29 cellular contexts compared by ENCODE assay signal in genomic region chr6:71480577-71480976, GRCh38.
DNase-seq lines count a peak whose midpoint lies in the region; ATAC-seq and TF ChIP-seq lines count a peak whose summit lies in the region.
"Had no signal": no experiment of that assay in that cellular context is flagged by ENCODE, and none has a peak within 500 bp of the region (broad histone marks: within the 10 kb centered on the region; RNA-seq: fewer than 3 reads in every experiment).

No MANE protein-coding gene starts in this region.

- ATAC-seq in RWPE2 (ENCODE audit: low read depth) (no peak), lung (ENCODE audit: insufficient read depth, low FRiP score) (no peak), HG02840 (IDR thresholded peaks at IDR 0.05; ENCODE audit: low FRiP score, unreplicated experiment) (no peak)
- no peak for ATAC-seq in stimulated activated memory B cell treated with anti-CD40 and anti-IgM and Interleukin-4, amounts not matched to agents 10 μg/mL and 1 μg/mL and 100 μg/mL, for 72 hours
- ATAC-seq: activated naive CD8-positive, alpha-beta T cell treated with anti-CD3 and anti-CD28 coated beads, Interleukin-2, amount 50 U/mL, for 24 hours; gastroesophageal sphincter; left colon; psoas muscle; stimulated activated naive B cell treated with anti-CD40 and anti-IgM and Interleukin-4, amounts not matched to agents 10 μg/mL and 1 μg/mL and 100 μg/mL, for 72 hours; T-helper 17 cell had no signal

- 53 to 78% methylated on average over 1 of the region's 1 CpG for WGBS in lung, 2 donors

- peak overlapping the region; percentile 78 for H3K9ac ChIP-seq in skeletal muscle satellite cell (ENCODE audit: low read depth, low read length)
- H3K9ac ChIP-seq: KMS-11 had no signal

- DNase-seq in breast epithelium (ENCODE audit: low spot score in 2 of 2): no peak
- no peak for DNase-seq in MCF 10A (ENCODE audit: unreplicated experiment)
- no peak for DNase-seq in RWPE2 (ENCODE audit: low spot score)
- no peak for DNase-seq in lung (ENCODE audit: low spot score)
- DNase-seq in HK-2 (ENCODE audit: unreplicated experiment): no peak
- DNase-seq: 8988T; activated CD4-positive, alpha-beta memory T cell treated with anti-CD3 and anti-CD28 coated beads for 36 hours; activated CD4-positive, CD25-positive, alpha-beta regulatory T cell; activated naive CD4-positive, alpha-beta T cell; activated naive CD8-positive, alpha-beta T cell treated with anti-CD3 and anti-CD28 coated beads, Interleukin-2, amount 50 U/mL, for 24 hours; CD4-positive, alpha-beta T cell; hippocampal formation; left colon; MM.1S; NCI-H1105 treated with DMSO at 0.1 percent for 48 hours; NCI-H187 treated with DMSO at 0.1 percent for 48 hours; NCI-H524 treated with DMSO at 0.1 percent for 48 hours; OCI-M1; psoas muscle; stimulated activated naive B cell treated with anti-CD40 and anti-IgM and Interleukin-4, amounts not matched to agents 10 μg/mL and 1 μg/mL and 100 μg/mL, for 72 hours; T-helper 17 cell; uterus had no signal

- H3K36me3 Mint-ChIP-seq in MCF 10A (ENCODE audit: insufficient read depth, unreplicated experiment): no peaks in the 10 kb centered on the region
- H3K36me3 Mint-ChIP-seq in stimulated activated memory B cell treated with anti-CD40 and anti-IgM and Interleukin-4, amounts not matched to agents 10 μg/mL and 1 μg/mL and 100 μg/mL, for 72 hours: no peaks in the 10 kb centered on the region
- H3K36me3 Mint-ChIP-seq: activated CD4-positive, alpha-beta memory T cell treated with anti-CD3 and anti-CD28 coated beads for 36 hours; stimulated activated naive B cell treated with anti-CD40 and anti-IgM and Interleukin-4, amounts not matched to agents 10 μg/mL and 1 μg/mL and 100 μg/mL, for 72 hours had no signal

- H3K27me3 ChIP-seq in breast epithelium (no peaks in the 10 kb centered on the region), RWPE2 (ENCODE audit: insufficient read depth, poor library complexity, severe bottlenecking) (no peaks in the 10 kb centered on the region), lung (ENCODE audit: control insufficient read depth, insufficient read depth) (no peaks in the 10 kb centered on the region), skeletal muscle satellite cell (ENCODE audit: control insufficient read depth, insufficient read depth, low read length) (no peaks in the 10 kb centered on the region)
- H3K27me3 ChIP-seq: gastroesophageal sphincter, uterus had no signal

- peaks cover 17% of the 10 kb centered on the region for H3K4me1 Mint-ChIP-seq in MCF 10A (ENCODE audit: insufficient read depth, unreplicated experiment)
- no peaks in the 10 kb centered on the region for H3K4me1 Mint-ChIP-seq in stimulated activated memory B cell treated with anti-CD40 and anti-IgM and Interleukin-4, amounts not matched to agents 10 μg/mL and 1 μg/mL and 100 μg/mL, for 72 hours
- H3K4me1 Mint-ChIP-seq: activated naive CD8-positive, alpha-beta T cell treated with anti-CD3 and anti-CD28 coated beads, Interleukin-2, amount 50 U/mL, for 24 hours; central memory CD8-positive, alpha-beta T cell had no signal

- POLR2A ChIA-PET in MCF 10A (lab: Yijun Ruan, JAX): no interaction called here

- no peaks in the 10 kb centered on the region for H3K27me3 Mint-ChIP-seq in MCF 10A (ENCODE audit: insufficient read depth, unreplicated experiment)
- no peaks in the 10 kb centered on the region for H3K27me3 Mint-ChIP-seq in stimulated activated memory B cell treated with anti-CD40 and anti-IgM and Interleukin-4, amounts not matched to agents 10 μg/mL and 1 μg/mL and 100 μg/mL, for 72 hours
- H3K27me3 Mint-ChIP-seq: activated CD4-positive, alpha-beta memory T cell treated with anti-CD3 and anti-CD28 coated beads for 36 hours; CD4-positive, alpha-beta T cell; central memory CD8-positive, alpha-beta T cell; dendritic cell treated with granulocyte-macrophage colony-stimulating factor and Interleukin-4, amounts not matched to agents 40 ng/mL and 50 ng/mL, for 4 days; stimulated activated naive B cell treated with anti-CD40 and anti-IgM and Interleukin-4, amounts not matched to agents 10 μg/mL and 1 μg/mL and 100 μg/mL, for 72 hours; T-helper 17 cell had no signal

- no peaks in the 10 kb centered on the region for H3K9me3 Mint-ChIP-seq in MCF 10A (ENCODE audit: unreplicated experiment)
- H3K9me3 Mint-ChIP-seq in stimulated activated memory B cell treated with anti-CD40 and anti-IgM and Interleukin-4, amounts not matched to agents 10 μg/mL and 1 μg/mL and 100 μg/mL, for 72 hours: no peaks in the 10 kb centered on the region
- H3K9me3 Mint-ChIP-seq: activated CD4-positive, alpha-beta memory T cell treated with anti-CD3 and anti-CD28 coated beads for 36 hours; activated naive CD8-positive, alpha-beta T cell treated with anti-CD3 and anti-CD28 coated beads, Interleukin-2, amount 50 U/mL, for 24 hours; CD4-positive, alpha-beta T cell; central memory CD8-positive, alpha-beta T cell; dendritic cell treated with granulocyte-macrophage colony-stimulating factor and Interleukin-4, amounts not matched to agents 40 ng/mL and 50 ng/mL, for 4 days; stimulated activated naive B cell treated with anti-CD40 and anti-IgM and Interleukin-4, amounts not matched to agents 10 μg/mL and 1 μg/mL and 100 μg/mL, for 72 hours had no signal

- no peaks in the 10 kb centered on the region for H3K9me3 ChIP-seq in breast epithelium
- no peaks in the 10 kb centered on the region for H3K9me3 ChIP-seq in RWPE2 (ENCODE audit: severe bottlenecking)
- H3K9me3 ChIP-seq in lung (ENCODE audit: control insufficient read depth in 2 of 2, insufficient read depth in 1 of 2, low read length in 1 of 2): no peaks in the 10 kb centered on the region
- no peaks in the 10 kb centered on the region for H3K9me3 ChIP-seq in skeletal muscle satellite cell (replicated peaks; ENCODE audit: low read length)
- H3K9me3 ChIP-seq: gastroesophageal sphincter, psoas muscle, uterus had no signal

- H3K27ac Mint-ChIP-seq in MCF 10A (ENCODE audit: low read depth, unreplicated experiment): no peak overlapping the region
- no peak overlapping the region for H3K27ac Mint-ChIP-seq in stimulated activated memory B cell treated with anti-CD40 and anti-IgM and Interleukin-4, amounts not matched to agents 10 μg/mL and 1 μg/mL and 100 μg/mL, for 72 hours
- H3K27ac Mint-ChIP-seq: activated CD4-positive, alpha-beta memory T cell treated with anti-CD3 and anti-CD28 coated beads for 36 hours; activated naive CD8-positive, alpha-beta T cell treated with anti-CD3 and anti-CD28 coated beads, Interleukin-2, amount 50 U/mL, for 24 hours; CD4-positive, alpha-beta T cell; dendritic cell treated with granulocyte-macrophage colony-stimulating factor and Interleukin-4, amounts not matched to agents 40 ng/mL and 50 ng/mL, for 4 days; stimulated activated naive B cell treated with anti-CD40 and anti-IgM and Interleukin-4, amounts not matched to agents 10 μg/mL and 1 μg/mL and 100 μg/mL, for 72 hours; T-helper 17 cell had no signal

- H3K4me3 ChIP-seq in breast epithelium (no peak overlapping the region), RWPE2 (ENCODE audit: severe bottlenecking) (no peak overlapping the region), lung (no peak overlapping the region), skeletal muscle satellite cell (ENCODE audit: low read length) (no peak overlapping the region)
- H3K4me3 ChIP-seq: gastroesophageal sphincter, psoas muscle, uterus had no signal

- intact Hi-C loops in breast epithelium (cut with DNase I; ENCODE audit: low total_unique reads): no loop called here
- intact Hi-C loops in MCF 10A (cut with micrococcal nuclease): no loop called here

- no peak for TF ChIP-seq POLR2A in breast epithelium (IDR thresholded peaks at IDR 0.05)

- H3K36me3 ChIP-seq in breast epithelium (no peaks in the 10 kb centered on the region), RWPE2 (ENCODE audit: low read depth) (no peaks in the 10 kb centered on the region), lung (ENCODE audit: control insufficient read depth in 2 of 2, insufficient read depth in 2 of 2, low read length in 2 of 2) (no peaks in the 10 kb centered on the region), skeletal muscle satellite cell (ENCODE audit: insufficient read depth, low read length) (no peaks in the 10 kb centered on the region)
- H3K36me3 ChIP-seq: gastroesophageal sphincter, uterus had no signal

- H3K4me1 ChIP-seq in breast epithelium: no peaks in the 10 kb centered on the region
- H3K4me1 ChIP-seq in RWPE2 (ENCODE audit: insufficient read depth, poor library complexity, severe bottlenecking): peaks cover 34% of the 10 kb centered on the region
- peaks cover 1 to 4% of the 10 kb centered on the region in 2 donors for H3K4me1 ChIP-seq in lung (ENCODE audit: control insufficient read depth in 2 of 2, insufficient read depth in 2 of 2, low read length in 2 of 2)
- H3K4me1 ChIP-seq in skeletal muscle satellite cell (ENCODE audit: control insufficient read depth, insufficient read depth, low read length): peaks cover 68% of the 10 kb centered on the region
- H3K4me1 ChIP-seq: uterus had no signal

- H3K4me2 ChIP-seq in skeletal muscle satellite cell (ENCODE audit: low read length): no peak overlapping the region
- H3K4me2 ChIP-seq: KMS-11 had no signal

- peak overlapping the region; percentile 41 to 70 for H3K27ac ChIP-seq in breast epithelium
- peak overlapping the region; percentile 95 for H3K27ac ChIP-seq in RWPE2 (ENCODE audit: poor library complexity, severe bottlenecking)
- H3K27ac ChIP-seq in lung (ENCODE audit: low read depth in 1 of 2, low read length in 1 of 2): peak overlapping the region; percentile 74 to 79
- H3K27ac ChIP-seq: KMS-11, psoas muscle had no signal

- no peak for TF ChIP-seq CTCF in breast epithelium (IDR thresholded peaks at IDR 0.05)
- TF ChIP-seq CTCF in MCF 10A (IDR thresholded peaks at IDR 0.05; ENCODE audit: unreplicated experiment): no peak
- no peak for TF ChIP-seq CTCF in RWPE2 (IDR thresholded peaks at IDR 0.05; ENCODE audit: poor library complexity, severe bottlenecking)
- no peak for TF ChIP-seq CTCF in lung (IDR thresholded peaks at IDR 0.05; ENCODE audit: control extremely low read depth, extremely low read depth)

- BruUV-seq in MCF 10A (replicated peaks; lab: Mats Ljungman, UMichigan): no TSS peak

- CTCF ChIA-PET in MCF 10A (lab: Yijun Ruan, JAX): interaction anchor here (0.7 kb wide), 1 partner anchor 1112 kb away, joined by 3 read pairs; no protein-coding TSS in a partner anchor

- H3K4me3 Mint-ChIP-seq in MCF 10A (ENCODE audit: unreplicated experiment): no peak overlapping the region
- no peak overlapping the region for H3K4me3 Mint-ChIP-seq in stimulated activated memory B cell treated with anti-CD40 and anti-IgM and Interleukin-4, amounts not matched to agents 10 μg/mL and 1 μg/mL and 100 μg/mL, for 72 hours
- H3K4me3 Mint-ChIP-seq: activated CD4-positive, alpha-beta memory T cell treated with anti-CD3 and anti-CD28 coated beads for 36 hours; activated naive CD8-positive, alpha-beta T cell treated with anti-CD3 and anti-CD28 coated beads, Interleukin-2, amount 50 U/mL, for 24 hours; CD4-positive, alpha-beta T cell; central memory CD8-positive, alpha-beta T cell; dendritic cell treated with granulocyte-macrophage colony-stimulating factor and Interleukin-4, amounts not matched to agents 40 ng/mL and 50 ng/mL, for 4 days; stimulated activated naive B cell treated with anti-CD40 and anti-IgM and Interleukin-4, amounts not matched to agents 10 μg/mL and 1 μg/mL and 100 μg/mL, for 72 hours; T-helper 17 cell had no signal
